Comparison of ENCODE assay signal across 13 cellular contexts in genomic region chr20:17635846-17636245, GRCh38. TPM values are rescaled to one million over a fixed set of nuclear protein-coding genes. Genes with fewer than 3 reads are reported as not detected.
DNase-seq lines count a peak whose midpoint lies in the region; ATAC-seq and TF ChIP-seq lines count a peak whose summit lies in the region.
"Had no signal": no experiment of that assay in that cellular context is flagged by ENCODE, and none has a peak within 500 bp of the region (broad histone marks: within the 10 kb centered on the region; RNA-seq: fewer than 3 reads in every experiment).

No MANE protein-coding gene starts in this region.

- no peaks in the 10 kb centered on the region for H3K27me3 Mint-ChIP-seq in neural crest cell (ENCODE audit: low read depth)

- TF ChIP-seq CTCF in fibroblast of lung (conservative IDR thresholded peaks at IDR 0.05 in 1 of 2, IDR thresholded peaks at IDR 0.05 in 1 of 2; ENCODE audit: low read depth in 1 of 2, low read length in 2 of 2) (no peak), neural crest cell (conservative IDR thresholded peaks at IDR 0.05) (no peak), vagina (IDR thresholded peaks at IDR 0.05) (no peak)

- H3K27ac ChIP-seq in fibroblast of lung (ENCODE audit: insufficient read depth, low read length) (peak overlapping the region; percentile 41), vagina (peak overlapping the region; percentile 62)

- no peaks in the 10 kb centered on the region for H3K9me3 Mint-ChIP-seq in neural crest cell
- H3K9me3 Mint-ChIP-seq: activated T-cell treated with anti-CD3 and anti-CD28 coated beads, Interleukin-2, amount 50 U/mL, for 4 hours had no signal

- intact Hi-C loops in Right ventricle myocardium superior (cut with DNase I) (no loop called here), cardiac septum (cut with DNase I) (no loop called here), vagina (cut with DNase I) (no loop called here)

- peak overlapping the region; percentile 79 for H3K4me3 Mint-ChIP-seq in neural crest cell
- H3K4me3 Mint-ChIP-seq: activated T-cell treated with anti-CD3 and anti-CD28 coated beads, Interleukin-2, amount 50 U/mL, for 4 hours had no signal

- peaks cover 22% of the 10 kb centered on the region for H3K4me1 Mint-ChIP-seq in neural crest cell

- H3K27ac Mint-ChIP-seq in neural crest cell (ENCODE audit: unreplicated experiment), result peak overlapping the region; percentile 94

- TF ChIP-seq POLR2A in vagina (IDR thresholded peaks at IDR 0.05), result no peak

- H3K79me2 ChIP-seq in fibroblast of lung (ENCODE audit: control insufficient read depth, insufficient read depth, low read length), result peaks cover 40% of the 10 kb centered on the region

- H3K4me1 ChIP-seq in fibroblast of lung (ENCODE audit: control insufficient read depth, extremely low read depth, insufficient read depth, low read length), result peaks cover 23% of the 10 kb centered on the region
- H3K4me1 ChIP-seq in vagina, result peaks cover 48% of the 10 kb centered on the region

- DNase-seq in Right ventricle myocardium superior (peak; percentile 72), cardiac septum (ENCODE audit: low spot score) (no peak), fibroblast of lung (ENCODE audit: low read depth in 2 of 2) (peak in 1 of 2 donors; percentile 49), neural crest cell (ENCODE audit: low read depth, low spot score) (peak; percentile 30), vagina (ENCODE audit: extremely low spot score in 2 of 2) (no peak), NCI-H128 (lab: John Stamatoyannopoulos, UW; ENCODE audit: unreplicated experiment) (no peak), activated gamma-delta T cell (lab: John Stamatoyannopoulos, UW) (no peak)
- DNase-seq: activated CD4-positive, CD25-positive, alpha-beta regulatory T cell; activated T-cell treated with anti-CD3 and anti-CD28 coated beads, Interleukin-2, amount 50 U/mL, for 4 hours; KG1; NCI-H774 had no signal

- no peaks in the 10 kb centered on the region for H3K27me3 ChIP-seq in fibroblast of lung (ENCODE audit: control insufficient read depth, insufficient read depth, low read length)
- no peaks in the 10 kb centered on the region for H3K27me3 ChIP-seq in vagina

- no peaks in the 10 kb centered on the region for H3K36me3 Mint-ChIP-seq in neural crest cell (ENCODE audit: low read depth)

- H3K9me3 ChIP-seq in fibroblast of lung (ENCODE audit: control insufficient read depth, insufficient read depth, low read depth, low read length), result no peaks in the 10 kb centered on the region
- no peaks in the 10 kb centered on the region for H3K9me3 ChIP-seq in vagina
- H3K9me3 ChIP-seq: SK-N-SH had no signal

- peak; percentile 45 for ATAC-seq in Right ventricle myocardium superior (ENCODE audit: poor library complexity)
- no peak for ATAC-seq in HG02610 (IDR thresholded peaks at IDR 0.05; ENCODE audit: unreplicated experiment)
- ATAC-seq: activated T-cell treated with anti-CD3 and anti-CD28 coated beads, Interleukin-2, amount 50 U/mL, for 4 hours had no signal

- peaks cover 61% of the 10 kb centered on the region for H3K36me3 ChIP-seq in fibroblast of lung (ENCODE audit: control insufficient read depth, insufficient read depth, low read length)
- H3K36me3 ChIP-seq in vagina, result peaks cover 0 to 46% of the 10 kb centered on the region in 2 donors

- H3K9ac ChIP-seq in fibroblast of lung (ENCODE audit: insufficient read depth, low read length), result no peak overlapping the region
- H3K9ac ChIP-seq: SK-N-SH had no signal

- no peak overlapping the region for H3K4me2 ChIP-seq in fibroblast of lung (ENCODE audit: extremely low read depth, insufficient read depth, low read length)
- H3K4me2 ChIP-seq: SK-N-SH had no signal

- H3K4me3 ChIP-seq in fibroblast of lung (replicated peaks in 1 of 4; ENCODE audit: control extremely low read depth in 1 of 4, insufficient read depth in 1 of 4, low read depth in 3 of 4, low read length in 4 of 4), result no peak overlapping the region
- no peak overlapping the region for H3K4me3 ChIP-seq in vagina

- H4K20me1 ChIP-seq in fibroblast of lung (ENCODE audit: control insufficient read depth, extremely low read depth, insufficient read depth, low read length), result peaks cover 4% of the 10 kb centered on the region

- H2AFZ ChIP-seq in fibroblast of lung (ENCODE audit: low read length), result no peak overlapping the region

RNA-seq across cellular contexts. Expression of gene RRBP1, which starts 46.2 kb away (rescaled TPM):
- 32.1 TPM for total RNA-seq in Right ventricle myocardium superior
- total RNA-seq in cardiac septum, result 46.7 TPM
- 143 and 233 TPM in 2 replicates for total RNA-seq in fibroblast of lung
- 169 and 191 TPM in 2 replicates for polyA plus RNA-seq in fibroblast of lung
- 307 and 325 TPM in 2 replicates for polyA plus RNA-seq in fibroblast of lung (2012)
- polyA minus RNA-seq in fibroblast of lung (ENCODE audit: low replicate concordance), result 161 and 174 TPM in 2 replicates
- 46.7 and 50.9 TPM in 2 replicates for total RNA-seq in neural crest cell
- total RNA-seq in vagina, result 79.8 TPM

Comparison
In these comparisons a context has a peak if more than half of its experiments do, and no peak if none do; other contexts are left out.
1. DNase-seq: peak in Right ventricle myocardium superior (single experiment) and neural crest cell (single experiment); none in cardiac septum (single experiment), vagina (0 of 2), NCI-H128 (single experiment) and activated gamma-delta T cell (single experiment).